In genomic region chr13:91946498-91947070, GRCh38 we compare ENCODE assay signal across 8 cellular contexts.
DNase-seq lines count a peak whose midpoint lies in the region; ATAC-seq and TF ChIP-seq lines count a peak whose summit lies in the region.

No MANE protein-coding gene starts in this region.

- H3K27me3 ChIP-seq in NT2/D1 (ENCODE audit: insufficient read depth, insufficient read length), result no peaks in the 10 kb centered on the region
- no peaks in the 10 kb centered on the region for H3K27me3 ChIP-seq in gastrocnemius medialis

- no peak overlapping the region for H3K27ac ChIP-seq in gastrocnemius medialis

- peak; percentile 59 for ATAC-seq in HG02798 (IDR thresholded peaks at IDR 0.05; ENCODE audit: poor library complexity, unreplicated experiment)
- ATAC-seq in GM21360 (IDR thresholded peaks at IDR 0.05; ENCODE audit: unreplicated experiment), result no peak
- ATAC-seq in gastrocnemius medialis, result no peak
- ATAC-seq in GM21515 (IDR thresholded peaks at IDR 0.05; ENCODE audit: unreplicated experiment), result no peak
- no peak for ATAC-seq in HG02678 (IDR thresholded peaks at IDR 0.05; ENCODE audit: unreplicated experiment)

- no peaks in the 10 kb centered on the region for H3K36me3 ChIP-seq in NT2/D1 (ENCODE audit: insufficient read depth, insufficient read length, low read length)
- H3K36me3 ChIP-seq in gastrocnemius medialis, result no peaks in the 10 kb centered on the region

- no peaks in the 10 kb centered on the region for H3K4me1 ChIP-seq in NT2/D1 (ENCODE audit: insufficient read depth, insufficient read length)
- H3K4me1 ChIP-seq in gastrocnemius medialis, result no peaks in the 10 kb centered on the region

- no peak for TF ChIP-seq POLR2A in gastrocnemius medialis (IDR thresholded peaks at IDR 0.05)

- intact Hi-C loops in gastrocnemius medialis (cut with DNase I; ENCODE audit: low total_unique reads), result no loop called here

- H3K9ac ChIP-seq in NT2/D1 (ENCODE audit: insufficient read length, low read depth), result no peak overlapping the region

- in situ Hi-C loops in gastrocnemius medialis (cut with MboI; ENCODE audit: low sequenced_read_pairs in 4 of 4), result no loop called here

- H3K9me3 ChIP-seq in NT2/D1 (ENCODE audit: insufficient read depth, low read length), result no peaks in the 10 kb centered on the region
- no peaks in the 10 kb centered on the region for H3K9me3 ChIP-seq in gastrocnemius medialis

- no peak overlapping the region for H3K4me3 ChIP-seq in NT2/D1 (ENCODE audit: insufficient read length, low read depth)
- no peak overlapping the region for H3K4me3 ChIP-seq in gastrocnemius medialis

- no peak for TF ChIP-seq CTCF in gastrocnemius medialis (IDR thresholded peaks at IDR 0.05 in 4 of 5, conservative IDR thresholded peaks at IDR 0.05 in 1 of 5)

- peak; percentile 9 for DNase-seq in CMK (ENCODE audit: low read depth)
- DNase-seq in NT2/D1 (ENCODE audit: low read depth, low spot score), result peak; percentile 20
- peak; percentile 34 for DNase-seq in glomerular visceral epithelial cell (ENCODE audit: extremely low spot score)
- no peak for DNase-seq in gastrocnemius medialis

Comparison
In these comparisons a context has a peak if more than half of its experiments do, and no peak if none do; other contexts are left out.
1. DNase-seq: peak in CMK (single experiment), NT2/D1 (single experiment) and glomerular visceral epithelial cell (single experiment); none in gastrocnemius medialis (0 of 2).